In genomic region chr3:1955170-1955569, GRCh38 we compare ENCODE assay signal across 31 cellular contexts.
"Had no signal": no experiment of that assay in that cellular context is flagged by ENCODE, and none has a peak within 500 bp of the region (broad histone marks: within the 10 kb centered on the region; RNA-seq: fewer than 3 reads in every experiment).

No MANE protein-coding gene starts in this region.

- H3K4me3 Mint-ChIP-seq: activated CD4-positive, alpha-beta T cell treated with anti-CD3 and anti-CD28 coated beads for 36 hours; activated CD4-positive, alpha-beta T cell treated with anti-CD3 and anti-CD28 coated beads, Interleukin-2, amount 10 ng/mL, durations not matched to agents 24 days and 14 days; activated naive CD8-positive, alpha-beta T cell; activated T-cell treated with anti-CD3 and anti-CD28 coated beads, Interleukin-2, amount 50 U/mL, for 24 hours; brain; central memory CD8-positive, alpha-beta T cell; dendritic cell treated with granulocyte-macrophage colony-stimulating factor and Interleukin-4, amounts not matched to agents 40 ng/mL and 50 ng/mL, for 4 days; endodermal cell; T-cell; T-helper 17 cell had no signal

- H3K4me3 ChIP-seq: ascending aorta, coronary artery, dorsolateral prefrontal cortex, gastrocnemius medialis, heart left ventricle had no signal

- H3K36me3 Mint-ChIP-seq: activated naive CD8-positive, alpha-beta T cell; brain; T-cell had no signal

- DNase-seq: activated CD4-positive, alpha-beta T cell treated with anti-CD3 and anti-CD28 coated beads for 36 hours; activated CD4-positive, alpha-beta T cell treated with anti-CD3 and anti-CD28 coated beads, Interleukin-2, amount 10 ng/mL, durations not matched to agents 24 days and 14 days; activated CD4-positive, alpha-beta T cell treated with anti-CD3 and anti-CD28 coated beads, Interleukin-2, amount 50 U/mL, for 48 hours; activated CD4-positive, CD25-positive, alpha-beta regulatory T cell; activated CD4-positive, CD25-positive, alpha-beta regulatory T cell treated with anti-CD3 and anti-CD28 coated beads, Interleukin-2, amount 50 U/mL, for 72 hours; activated CD8-positive, alpha-beta memory T cell treated with anti-CD3 and anti-CD28 coated beads, Interleukin-2, amount 50 U/mL, for 48 hours; activated effector memory CD4-positive, alpha-beta T cell treated with Interleukin-2 at 50 U/mL for 16 hours; activated gamma-delta T cell treated with Interleukin-2 at 50 U/mL for 16 hours; activated naive CD4-positive, alpha-beta T cell treated with anti-CD3 and anti-CD28 coated beads, Interleukin-2, amount 50 U/mL, for 16 hours; activated naive CD4-positive, alpha-beta T cell treated with Interleukin-2 at 50 U/mL for 16 hours; activated T-cell treated with anti-CD3 and anti-CD28 coated beads for 4 hours; activated T-cell treated with anti-CD3 and anti-CD28 coated beads, Interleukin-2, amount 50 U/mL, for 24 hours; activated T-cell treated with anti-CD3 and anti-CD28 coated beads, Interleukin-2, amount 50 U/mL, for 72 hours; dorsolateral prefrontal cortex; effector memory CD4-positive, alpha-beta T cell; endodermal cell; foreskin fibroblast; gastrocnemius medialis; glutamatergic neuron; heart left ventricle; SW 1271; T-cell; T-helper 17 cell had no signal

- H3K27ac ChIP-seq: ascending aorta, coronary artery, gastrocnemius medialis, heart left ventricle had no signal

- H3K36me3 ChIP-seq: ascending aorta, gastrocnemius medialis, heart left ventricle had no signal

- H3K9me3 ChIP-seq: ascending aorta, gastrocnemius medialis, heart left ventricle had no signal

- H3K27me3 Mint-ChIP-seq: activated CD4-positive, alpha-beta T cell treated with anti-CD3 and anti-CD28 coated beads for 36 hours; activated CD4-positive, alpha-beta T cell treated with anti-CD3 and anti-CD28 coated beads, Interleukin-2, amount 10 ng/mL, durations not matched to agents 24 days and 14 days; activated naive CD8-positive, alpha-beta T cell; activated T-cell treated with anti-CD3 and anti-CD28 coated beads, Interleukin-2, amount 50 U/mL, for 24 hours; brain; central memory CD8-positive, alpha-beta T cell; dendritic cell treated with granulocyte-macrophage colony-stimulating factor and Interleukin-4, amounts not matched to agents 40 ng/mL and 50 ng/mL, for 4 days; T-cell; T-helper 17 cell had no signal

- H3K27ac Mint-ChIP-seq: activated CD4-positive, alpha-beta T cell treated with anti-CD3 and anti-CD28 coated beads for 36 hours; activated CD4-positive, alpha-beta T cell treated with anti-CD3 and anti-CD28 coated beads, Interleukin-2, amount 10 ng/mL, durations not matched to agents 24 days and 14 days; activated naive CD8-positive, alpha-beta T cell; activated T-cell treated with anti-CD3 and anti-CD28 coated beads, Interleukin-2, amount 50 U/mL, for 24 hours; activated T-cell treated with anti-CD3 and anti-CD28 coated beads, Interleukin-2, amount 50 U/mL, for 72 hours; brain; dendritic cell treated with granulocyte-macrophage colony-stimulating factor and Interleukin-4, amounts not matched to agents 40 ng/mL and 50 ng/mL, for 4 days; endodermal cell; T-cell; T-helper 17 cell had no signal

- H3K4me1 ChIP-seq: ascending aorta, gastrocnemius medialis, heart left ventricle had no signal

- H3K4me1 Mint-ChIP-seq: activated CD4-positive, alpha-beta T cell treated with anti-CD3 and anti-CD28 coated beads, Interleukin-2, amount 10 ng/mL, durations not matched to agents 24 days and 14 days; brain; central memory CD8-positive, alpha-beta T cell; endodermal cell; T-cell; T-helper 17 cell had no signal

- FAIRE-seq: bronchial epithelial cell had no signal

- ATAC-seq: esophagus mucosa, gastrocnemius medialis, heart left ventricle, T-cell, T-helper 17 cell had no signal

- H3K27me3 ChIP-seq: ascending aorta, dorsolateral prefrontal cortex, gastrocnemius medialis, heart left ventricle had no signal
